ENCODE assay signal across 8 cellular contexts in genomic region chr3:185935465-185936263, GRCh38. TPM values are rescaled to one million over a fixed set of nuclear protein-coding genes. Genes with fewer than 3 reads are reported as not detected.
DNase-seq lines count a peak whose midpoint lies in the region; ATAC-seq lines count a peak whose summit lies in the region.

No MANE protein-coding gene starts in this region.

- WGBS in thymus: under 1% methylated on average over 11 of the region's 11 CpGs

- ATAC-seq in activated T-cell treated with anti-CD3 and anti-CD28 coated beads, Interleukin-2, amount 50 U/mL, for 4 hours: no peak
- no peak for ATAC-seq in activated T-helper 17 cell treated with anti-CD3 and anti-CD28 coated beads, Interleukin-2, amount 50 U/mL, for 72 hours (replicated peaks)
- no peak for ATAC-seq in GM21526 (IDR thresholded peaks at IDR 0.05; ENCODE audit: low FRiP score, unreplicated experiment)

- no peak overlapping the region for H3K27ac ChIP-seq in thymus (ENCODE audit: low read depth)

- peak overlapping the region; percentile 100 for H3K4me3 Mint-ChIP-seq in activated T-cell treated with anti-CD3 and anti-CD28 coated beads, Interleukin-2, amount 50 U/mL, for 4 hours
- peak overlapping the region; percentile 99 for H3K4me3 Mint-ChIP-seq in activated T-helper 17 cell treated with anti-CD3 and anti-CD28 coated beads, Interleukin-2, amount 50 U/mL, for 72 hours
- peak overlapping the region; percentile 100 for H3K4me3 Mint-ChIP-seq in immature natural killer cell

- H3K4me3 ChIP-seq in thymus (ENCODE audit: low read length): peak overlapping the region; percentile 60

- H3K27ac Mint-ChIP-seq in activated T-helper 17 cell treated with anti-CD3 and anti-CD28 coated beads, Interleukin-2, amount 50 U/mL, for 72 hours: peak overlapping the region; percentile 100
- H3K27ac Mint-ChIP-seq in immature natural killer cell: peak overlapping the region; percentile 100

- no peaks in the 10 kb centered on the region for H3K36me3 ChIP-seq in thymus (ENCODE audit: control insufficient read depth, insufficient read depth)

- peaks cover 53% of the 10 kb centered on the region for H3K36me3 Mint-ChIP-seq in activated T-cell treated with anti-CD3 and anti-CD28 coated beads, Interleukin-2, amount 50 U/mL, for 4 hours (ENCODE audit: insufficient read depth)
- peaks cover 76% of the 10 kb centered on the region for H3K36me3 Mint-ChIP-seq in activated T-helper 17 cell treated with anti-CD3 and anti-CD28 coated beads, Interleukin-2, amount 50 U/mL, for 72 hours (ENCODE audit: low read depth)
- H3K36me3 Mint-ChIP-seq in immature natural killer cell: peaks cover 3 to 12% (median 11%) of the 10 kb centered on the region in 3 donors

- no peaks in the 10 kb centered on the region for H3K9me3 ChIP-seq in thymus (ENCODE audit: control insufficient read depth)

- no peaks in the 10 kb centered on the region for H3K27me3 ChIP-seq in thymus (ENCODE audit: control insufficient read depth, insufficient read depth)

- H3K4me1 ChIP-seq in thymus (ENCODE audit: control insufficient read depth, insufficient read depth, low read length): peaks cover 12% of the 10 kb centered on the region

- DNase-seq in activated T-cell treated with anti-CD3 and anti-CD28 coated beads, Interleukin-2, amount 50 U/mL, for 4 hours: no peak
- DNase-seq in activated T-cell treated with anti-CD3 and anti-CD28 coated beads, Interleukin-2, amount 50 U/mL, for 48 hours: no peak
- no peak for DNase-seq in immature natural killer cell
- no peak for DNase-seq in cortex of kidney (lab: John Stamatoyannopoulos, UW)
- DNase-seq in NCI-H1436 (lab: John Stamatoyannopoulos, UW): no peak

- peaks cover 40% of the 10 kb centered on the region for H3K4me1 Mint-ChIP-seq in activated T-cell treated with anti-CD3 and anti-CD28 coated beads, Interleukin-2, amount 50 U/mL, for 4 hours (ENCODE audit: low read depth)
- peaks cover 39% of the 10 kb centered on the region for H3K4me1 Mint-ChIP-seq in activated T-helper 17 cell treated with anti-CD3 and anti-CD28 coated beads, Interleukin-2, amount 50 U/mL, for 72 hours
- peaks cover 64 to 74% of the 10 kb centered on the region in 2 donors for H3K4me1 Mint-ChIP-seq in immature natural killer cell

- H3K27me3 Mint-ChIP-seq in activated T-cell treated with anti-CD3 and anti-CD28 coated beads, Interleukin-2, amount 50 U/mL, for 4 hours (ENCODE audit: low read depth): no peaks in the 10 kb centered on the region
- H3K27me3 Mint-ChIP-seq in activated T-helper 17 cell treated with anti-CD3 and anti-CD28 coated beads, Interleukin-2, amount 50 U/mL, for 72 hours: no peaks in the 10 kb centered on the region
- peaks cover 16 to 29% (median 19%) of the 10 kb centered on the region in 3 donors for H3K27me3 Mint-ChIP-seq in immature natural killer cell (ENCODE audit: low read depth in 3 of 3)

- H3K9me3 Mint-ChIP-seq in activated T-cell treated with anti-CD3 and anti-CD28 coated beads, Interleukin-2, amount 50 U/mL, for 4 hours: peaks cover 3% of the 10 kb centered on the region
- no peaks in the 10 kb centered on the region for H3K9me3 Mint-ChIP-seq in activated T-helper 17 cell treated with anti-CD3 and anti-CD28 coated beads, Interleukin-2, amount 50 U/mL, for 72 hours
- H3K9me3 Mint-ChIP-seq in immature natural killer cell: no peaks in the 10 kb centered on the region

RNA-seq across cellular contexts. Expression of gene TRA2B, which starts 2.1 kb away (rescaled TPM):
- 100 to 1,000 TPM; 348 to 373 (median 355) TPM for total RNA-seq in activated T-cell treated with anti-CD3 and anti-CD28 coated beads, Interleukin-2, amount 50 U/mL, for 4 hours
- 100 to 1,000 TPM; 158 to 232 TPM for total RNA-seq in activated T-helper 17 cell treated with anti-CD3 and anti-CD28 coated beads, Interleukin-2, amount 50 U/mL, for 72 hours
- 100 to 1,000 TPM; 133 to 223 (median 191) TPM for polyA plus RNA-seq in immature natural killer cell
- polyA plus RNA-seq in thymus: 177 TPM
